In the genomic region with DNA sequence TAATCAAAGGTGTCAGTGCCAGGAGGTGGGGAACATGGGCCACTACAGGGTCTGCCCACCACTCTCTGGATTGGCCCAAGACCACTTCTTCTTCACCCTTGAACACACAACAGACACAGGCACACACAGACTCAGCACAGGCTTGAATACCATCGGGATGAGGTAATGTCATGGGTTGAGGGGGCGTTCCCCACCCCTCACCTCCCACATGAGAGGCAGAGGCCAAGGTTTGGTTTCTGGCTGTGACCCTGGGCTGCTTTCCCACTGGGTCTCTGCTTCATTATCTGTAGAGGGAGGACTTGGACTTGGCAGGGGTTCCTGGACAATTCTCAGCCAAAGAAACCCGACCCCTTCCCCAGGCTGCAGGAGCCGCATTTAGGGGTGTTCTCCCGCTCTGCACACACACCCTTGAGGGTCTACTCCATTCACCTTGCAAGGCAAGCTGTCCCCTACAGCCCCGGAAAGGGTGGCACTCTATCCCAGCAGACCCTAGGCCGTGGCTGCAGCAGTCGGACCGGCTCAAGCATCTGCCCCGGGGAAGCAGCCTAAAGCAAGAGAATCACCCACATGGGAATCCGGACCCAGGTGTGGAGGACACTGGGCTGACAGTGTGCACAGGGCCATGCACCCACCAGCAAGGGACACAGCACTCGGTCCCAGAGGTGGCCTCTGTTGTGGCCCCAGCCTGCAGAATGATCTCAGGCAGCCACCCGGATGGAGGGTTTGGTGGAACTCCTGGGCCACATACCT, we compare ENCODE assay signal across 20 cellular contexts.
A peak's percentile ranks its signal among the peaks of the same experiment; 100 is the strongest.
DNase-seq lines count a peak whose midpoint lies in the region; ATAC-seq and TF ChIP-seq lines count a peak whose summit lies in the region.
"Had no signal": no experiment of that assay in that cellular context is flagged by ENCODE, and none has a peak within 500 bp of the region (broad histone marks: within the 10 kb centered on the region; RNA-seq: fewer than 3 reads in every experiment).

No MANE protein-coding gene starts in this region.

- WGBS in IMR-90 (ENCODE audit: extremely low coverage in 2 of 2, insufficient read length in 1 of 2), 2 experiments, result 90% methylated on average over 7 of the region's 13 CpGs; no CpG with 5 or more reads in 1 of the 2 experiments
- WGBS in esophagus squamous epithelium, 2 donors, result 76% methylated on average over 3 of the region's 13 CpGs; no CpG with 5 or more reads in 1 of the 2 donors

- peaks cover 86% of the 10 kb centered on the region for H3K4me1 ChIP-seq in BLaER1
- peaks cover 17% of the 10 kb centered on the region; the same call in 1 of the 2 replicates for H3K4me1 ChIP-seq in IMR-90 (ENCODE audit: control insufficient read depth, insufficient read depth, low read length)
- H3K4me1 ChIP-seq in neural progenitor cell, result peaks cover 21% of the 10 kb centered on the region
- peaks cover 0 to 31% (median 25%) of the 10 kb centered on the region in 3 donors for H3K4me1 ChIP-seq in esophagus squamous epithelium

- H2AK9ac ChIP-seq in IMR-90 (replicated peaks; ENCODE audit: low read depth, low read length, poor library complexity), result no peak overlapping the region

- POLR2A ChIA-PET in IMR-90 (lab: Charles Lee; ENCODE audit: unreplicated experiment), result no interaction called here

- CTCF ChIA-PET in IMR-90 (lab: Yijun Ruan, JAX), result no interaction called here

- peaks cover 12% of the 10 kb centered on the region for H3K27me3 Mint-ChIP-seq in neural progenitor cell (ENCODE audit: insufficient read depth, low read depth)
- H3K27me3 Mint-ChIP-seq: activated CD4-positive, alpha-beta T cell treated with anti-CD3 and anti-CD28 coated beads, Interleukin-2, amount 10 ng/mL, durations not matched to agents 24 days and 14 days had no signal

- peaks cover 3% of the 10 kb centered on the region for H3K9me3 Mint-ChIP-seq in neural progenitor cell
- H3K9me3 Mint-ChIP-seq: activated CD4-positive, alpha-beta T cell treated with anti-CD3 and anti-CD28 coated beads, Interleukin-2, amount 10 ng/mL, durations not matched to agents 24 days and 14 days; activated T-helper 2 cell treated with anti-CD3 and anti-CD28 coated beads, Interferon-gamma antibody, Interleukin-2, Interleukin-4, amounts not matched to agents 10 μg/mL and 5 μg/mL and 100 μg/mL, durations not matched to agents 14 hours and 24 hours and 36 hours; natural killer cell had no signal

- H3K9ac ChIP-seq in BLaER1, result no peak overlapping the region
- H3K9ac ChIP-seq in IMR-90 (ENCODE audit: low read depth, low read length), result no peak overlapping the region
- no peak overlapping the region for H3K9ac ChIP-seq in neural progenitor cell

- H3K4me3 ChIP-seq in BLaER1 (no peak overlapping the region), IMR-90 (ENCODE audit: insufficient read depth, low read depth, low read length) (no peak overlapping the region), fibroblast of pulmonary artery (replicated peaks; ENCODE audit: low read depth, low read length) (no peak overlapping the region), neural progenitor cell (no peak overlapping the region), esophagus squamous epithelium (no peak overlapping the region)
- H3K4me3 ChIP-seq: cardiac muscle cell, heart right ventricle, spleen had no signal

- H3K27me3 ChIP-seq in BLaER1 (no peaks in the 10 kb centered on the region), IMR-90 (ENCODE audit: control insufficient read depth, insufficient read depth, low read length) (peaks cover 24% of the 10 kb centered on the region; the same call in 1 of the 2 replicates), neural progenitor cell (no peaks in the 10 kb centered on the region), esophagus squamous epithelium (no peaks in the 10 kb centered on the region)
- H3K27me3 ChIP-seq: cardiac muscle cell, heart right ventricle, spleen had no signal

- H4K91ac ChIP-seq in IMR-90 (ENCODE audit: insufficient read depth, low read depth, low read length), result no peak overlapping the region

- ATAC-seq in IMR-90 (ENCODE audit: low read depth), result no peak
- ATAC-seq: natural killer cell had no signal

- no peak overlapping the region for H3K23ac ChIP-seq in IMR-90 (ENCODE audit: low read depth, low read length)

- DNase-seq in IMR-90 (no peak), fibroblast of pulmonary artery (ENCODE audit: low read depth) (peak; percentile 5), neural progenitor cell (ENCODE audit: low spot score) (no peak), DMS79 treated with DMSO at 0.1 percent for 48 hours (lab: John Stamatoyannopoulos, UW) (no peak), esophagus squamous epithelium (lab: John Stamatoyannopoulos, UW) (no peak), NOMO-1 (lab: John Stamatoyannopoulos, UW; ENCODE audit: unreplicated experiment in 2 of 2) (no peak)
- DNase-seq in effector CD4-positive, alpha-beta T cell, result no peak
- DNase-seq: activated CD4-positive, alpha-beta T cell treated with anti-CD3 and anti-CD28 coated beads, Interleukin-2, amount 10 ng/mL, durations not matched to agents 24 days and 14 days; CD4-positive, CD25-positive, alpha-beta regulatory T cell; DMS53; heart right ventricle; mesenchymal stem cell; natural killer cell; NCI-H1436; NCI-H524 treated with DMSO at 0.1 percent for 48 hours; spleen had no signal

- H2BK5ac ChIP-seq in IMR-90 (ENCODE audit: low read depth, low read length, poor library complexity, severe bottlenecking), result no peak overlapping the region

- H4K5ac ChIP-seq in IMR-90 (ENCODE audit: low read depth, low read length), result no peak overlapping the region

- in situ Hi-C loops in IMR-90 (cut with MboI; ENCODE audit: low sequenced_read_pairs), result no loop called here

- H3K4ac ChIP-seq in IMR-90 (ENCODE audit: low read depth, low read length), result no peak overlapping the region

- no peaks in the 10 kb centered on the region for H3K9me1 ChIP-seq in IMR-90 (ENCODE audit: insufficient read depth, low read length)

- no peaks in the 10 kb centered on the region for H3K36me3 ChIP-seq in BLaER1
- H3K36me3 ChIP-seq in IMR-90 (ENCODE audit: control insufficient read depth, insufficient read depth, low read length), result no peaks in the 10 kb centered on the region
- H3K36me3 ChIP-seq in neural progenitor cell, result no peaks in the 10 kb centered on the region
- no peaks in the 10 kb centered on the region for H3K36me3 ChIP-seq in esophagus squamous epithelium
- H3K36me3 ChIP-seq: cardiac muscle cell, heart right ventricle, spleen had no signal

- H3K27ac Mint-ChIP-seq in neural progenitor cell, result peak overlapping the region; percentile 51
- H3K27ac Mint-ChIP-seq: activated CD4-positive, alpha-beta T cell treated with anti-CD3 and anti-CD28 coated beads, Interleukin-2, amount 10 ng/mL, durations not matched to agents 24 days and 14 days; activated T-helper 2 cell treated with anti-CD3 and anti-CD28 coated beads, Interferon-gamma antibody, Interleukin-2, Interleukin-4, amounts not matched to agents 10 μg/mL and 5 μg/mL and 100 μg/mL, durations not matched to agents 14 hours and 24 hours and 36 hours; CD4-positive, CD25-positive, alpha-beta regulatory T cell; natural killer cell; progenitor cell of endocrine pancreas had no signal

- no peak overlapping the region for H3K14ac ChIP-seq in IMR-90 (replicated peaks; ENCODE audit: low read depth, low read length)

- dilution Hi-C loops in IMR-90 (cut with HindIII; ENCODE audit: low sequenced_read_pairs, unreplicated experiment), result no loop called here

- H2BK20ac ChIP-seq in IMR-90 (ENCODE audit: low read depth, low read length), result no peak overlapping the region

- H3K27ac ChIP-seq in BLaER1 (no peak overlapping the region), IMR-90 (ENCODE audit: insufficient read depth, low read length) (no peak overlapping the region), neural progenitor cell (no peak overlapping the region), esophagus squamous epithelium (no peak overlapping the region)
- H3K27ac ChIP-seq: cardiac muscle cell, heart right ventricle, spleen had no signal

- no peak overlapping the region for H3K18ac ChIP-seq in IMR-90 (ENCODE audit: low read depth, low read length)

- H2AK5ac ChIP-seq in IMR-90 (ENCODE audit: low read depth, low read length), result no peak overlapping the region

- no peak overlapping the region for H4K8ac ChIP-seq in IMR-90 (ENCODE audit: low read depth in 2 of 2, low read length in 2 of 2)

- H3K4me2 ChIP-seq in BLaER1 (peak overlapping the region; percentile 86; the same call in 1 of the 2 replicates), IMR-90 (ENCODE audit: low read depth, low read length) (no peak overlapping the region), neural progenitor cell (no peak overlapping the region)

- H3K9me3 ChIP-seq in BLaER1 (peaks cover 33% of the 10 kb centered on the region), IMR-90 (ENCODE audit: control insufficient read depth, insufficient read depth, low read length) (peaks cover 6% of the 10 kb centered on the region; the same call in 1 of the 2 replicates), neural progenitor cell (ENCODE audit: low read depth) (no peaks in the 10 kb centered on the region), esophagus squamous epithelium (no peaks in the 10 kb centered on the region)
- H3K9me3 ChIP-seq: heart right ventricle had no signal

- no peak for TF ChIP-seq RAD21 in IMR-90 (IDR thresholded peaks at IDR 0.05; ENCODE audit: low read length)

- TF ChIP-seq CTCF in IMR-90 (conservative IDR thresholded peaks at IDR 0.05; ENCODE audit: low read depth, low read length) (no peak), fibroblast of pulmonary artery (IDR thresholded peaks at IDR 0.05; ENCODE audit: low read length, missing control alignments) (no peak), neural progenitor cell (IDR thresholded peaks at IDR 0.05) (no peak), esophagus squamous epithelium (IDR thresholded peaks at IDR 0.05) (no peak)

- no peak overlapping the region for H3K4me3 Mint-ChIP-seq in neural progenitor cell
- H3K4me3 Mint-ChIP-seq: activated CD4-positive, alpha-beta T cell treated with anti-CD3 and anti-CD28 coated beads, Interleukin-2, amount 10 ng/mL, durations not matched to agents 24 days and 14 days; CD4-positive, CD25-positive, alpha-beta regulatory T cell; natural killer cell had no signal

- peaks cover 6% of the 10 kb centered on the region for H3F3A ChIP-seq in neural progenitor cell (ENCODE audit: low read depth)

- peaks cover 5% of the 10 kb centered on the region; the same call in 1 of the 2 replicates for H4K20me1 ChIP-seq in BLaER1
- no peaks in the 10 kb centered on the region for H4K20me1 ChIP-seq in IMR-90 (ENCODE audit: insufficient read depth, low read length)
- H4K20me1 ChIP-seq in neural progenitor cell (ENCODE audit: low read depth), result no peaks in the 10 kb centered on the region

- no peaks in the 10 kb centered on the region for H3K36me3 Mint-ChIP-seq in neural progenitor cell
- H3K36me3 Mint-ChIP-seq: natural killer cell had no signal

- H3K56ac ChIP-seq in IMR-90 (ENCODE audit: extremely low read depth, insufficient read depth, low read length), result no peak overlapping the region

- H3K4me1 Mint-ChIP-seq in neural progenitor cell, result peaks cover 26% of the 10 kb centered on the region
- H3K4me1 Mint-ChIP-seq: activated CD4-positive, alpha-beta T cell treated with anti-CD3 and anti-CD28 coated beads, Interleukin-2, amount 10 ng/mL, durations not matched to agents 24 days and 14 days; CD4-positive, CD25-positive, alpha-beta regulatory T cell; natural killer cell had no signal

- intact Hi-C loops in IMR-90 (cut with micrococcal nuclease) (no loop called here), esophagus squamous epithelium (cut with DNase I) (no loop called here)

- no TSS peak for BruUV-seq in IMR-90 (replicated peaks; lab: Mats Ljungman, UMichigan)

- no peak overlapping the region for H2BK15ac ChIP-seq in IMR-90 (ENCODE audit: low read depth, low read length)

- no peaks in the 10 kb centered on the region for H3K79me2 ChIP-seq in neural progenitor cell (ENCODE audit: low read depth)

- no peak for TF ChIP-seq POLR2A in IMR-90 (IDR thresholded peaks at IDR 0.05; ENCODE audit: low read depth, low read length)
- no peak for TF ChIP-seq POLR2A in esophagus squamous epithelium (IDR thresholded peaks at IDR 0.05)

- H2BK120ac ChIP-seq in IMR-90 (ENCODE audit: low read depth, low read length), result no peak overlapping the region

- no peaks in the 10 kb centered on the region for H3K79me1 ChIP-seq in IMR-90 (ENCODE audit: low read depth in 1 of 2, low read length in 2 of 2)

- H2AFZ ChIP-seq in IMR-90 (replicated peaks; ENCODE audit: low read length, poor library complexity) (peak overlapping the region; percentile 39), neural progenitor cell (replicated peaks) (no peak overlapping the region)
